ENCODE assay signal across 8 cellular contexts in genomic region chr3:19543212-19543841, GRCh38.
A peak's percentile ranks its signal among the peaks of the same experiment; 100 is the strongest.
DNase-seq lines count a peak whose midpoint lies in the region; ATAC-seq and TF ChIP-seq lines count a peak whose summit lies in the region.

No MANE protein-coding gene starts in this region.

- no peaks in the 10 kb centered on the region for H3K9me3 Mint-ChIP-seq in MCF 10A (ENCODE audit: unreplicated experiment)
- peaks cover 3% of the 10 kb centered on the region for H3K9me3 Mint-ChIP-seq in memory B cell

- H3K4me2 ChIP-seq in HCT116 (ENCODE audit: low read length) = no peak overlapping the region

- H3K4me3 Mint-ChIP-seq in MCF 10A (ENCODE audit: unreplicated experiment) (no peak overlapping the region), memory B cell (peak overlapping the region; percentile 8)

- RAD21 ChIA-PET in HCT116 (lab: Charles Lee; ENCODE audit: low non-redundant PET in 1 of 2, low total read pairs in 2 of 2, uncharacterized antibody in 2 of 2, unreplicated experiment in 2 of 2) = no interaction called here

- H3K4me3 ChIP-seq in breast epithelium = no peak overlapping the region
- H3K4me3 ChIP-seq in HCT116 (replicated peaks in 1 of 2; ENCODE audit: low read depth in 1 of 2, low read length in 2 of 2) = no peak overlapping the region
- H3K4me3 ChIP-seq in WERI-Rb-1 (ENCODE audit: low read depth, low read length) = no peak overlapping the region
- no peak overlapping the region for H3K4me3 ChIP-seq in stomach

- ATAC-seq in HCT116 = peak; percentile 60
- peak; percentile 42 for ATAC-seq in memory B cell (ENCODE audit: low read depth)

- H3K27me3 ChIP-seq in breast epithelium (no peaks in the 10 kb centered on the region), HCT116 (ENCODE audit: insufficient read depth, low read length) (no peaks in the 10 kb centered on the region), WERI-Rb-1 (ENCODE audit: insufficient read depth, low read depth, severe bottlenecking) (no peaks in the 10 kb centered on the region), stomach (no peaks in the 10 kb centered on the region)

- H3K27ac Mint-ChIP-seq in MCF 10A (ENCODE audit: low read depth, unreplicated experiment) (no peak overlapping the region), memory B cell (peak overlapping the region; percentile 93)

- H3K27ac ChIP-seq in breast epithelium = no peak overlapping the region
- no peak overlapping the region for H3K27ac ChIP-seq in HCT116 (ENCODE audit: low read depth, low read length)
- H3K27ac ChIP-seq in WERI-Rb-1 = no peak overlapping the region
- H3K27ac ChIP-seq in stomach = no peak overlapping the region

- no peaks in the 10 kb centered on the region for H4K20me1 ChIP-seq in HCT116 (ENCODE audit: insufficient read depth)

- intact Hi-C loops in MCF 10A (cut with micrococcal nuclease) = loop anchor here (1.0 to 5.0 kb wide), 4 partner anchors 194 to 496 kb away; no protein-coding TSS in a partner anchor
- intact Hi-C loops in breast epithelium (cut with DNase I; ENCODE audit: low total_unique reads) = no loop called here
- intact Hi-C loops in HCT116 (cut with micrococcal nuclease) = loop anchor here (10.0 kb wide), 1 partner anchor 479 kb away; no protein-coding TSS in a partner anchor
- intact Hi-C loops in stomach (cut with DNase I; ENCODE audit: low total_unique reads) = no loop called here

- BruUV-seq in MCF 10A (replicated peaks; lab: Mats Ljungman, UMichigan) (no TSS peak), HCT116 (replicated peaks; lab: Mats Ljungman, UMichigan) (no TSS peak)

- H3K9me3 ChIP-seq in breast epithelium (no peaks in the 10 kb centered on the region), HCT116 (ENCODE audit: control insufficient read depth in 1 of 2, insufficient read depth in 1 of 2, low read depth in 1 of 2, low read length in 2 of 2) (no peaks in the 10 kb centered on the region), WERI-Rb-1 (ENCODE audit: severe bottlenecking) (no peaks in the 10 kb centered on the region), stomach (no peaks in the 10 kb centered on the region)

- no peaks in the 10 kb centered on the region for H3K36me3 ChIP-seq in breast epithelium
- no peaks in the 10 kb centered on the region for H3K36me3 ChIP-seq in HCT116 (ENCODE audit: control insufficient read depth in 1 of 2, insufficient read depth in 2 of 2, low read length in 2 of 2)
- no peaks in the 10 kb centered on the region for H3K36me3 ChIP-seq in WERI-Rb-1
- no peaks in the 10 kb centered on the region for H3K36me3 ChIP-seq in stomach

- no peaks in the 10 kb centered on the region for H3K36me3 Mint-ChIP-seq in MCF 10A (ENCODE audit: insufficient read depth, unreplicated experiment)
- peaks cover 4% of the 10 kb centered on the region for H3K36me3 Mint-ChIP-seq in memory B cell

- no peaks in the 10 kb centered on the region for H3K4me1 Mint-ChIP-seq in MCF 10A (ENCODE audit: insufficient read depth, unreplicated experiment)
- H3K4me1 Mint-ChIP-seq in memory B cell = peaks cover 60% of the 10 kb centered on the region

- H2AFZ ChIP-seq in HCT116 (ENCODE audit: low read depth, low read length, poor library complexity, severe bottlenecking) = no peak overlapping the region

- no peak for TF ChIP-seq EP300 in stomach (IDR thresholded peaks at IDR 0.05)

- H3K9ac ChIP-seq in HCT116 (ENCODE audit: low read length) = no peak overlapping the region

- H3K9me2 ChIP-seq in HCT116 (ENCODE audit: insufficient read depth) = no peaks in the 10 kb centered on the region

- TF ChIP-seq CTCF in MCF 10A (IDR thresholded peaks at IDR 0.05; ENCODE audit: unreplicated experiment) = peak; percentile 64
- TF ChIP-seq CTCF in breast epithelium (IDR thresholded peaks at IDR 0.05) = no peak
- peak in 2 of 3 experiments; percentile 25 to 39; a peak in 3 of 6 replicates for TF ChIP-seq CTCF in HCT116 (IDR thresholded peaks at IDR 0.05 in 2 of 3, conservative IDR thresholded peaks at IDR 0.05 in 1 of 3; ENCODE audit: borderline replicate concordance in 1 of 3, insufficient read depth in 1 of 3, low read depth in 2 of 3, low read length in 2 of 3)
- peak; percentile 56; the same call in 1 of the 2 replicates for TF ChIP-seq CTCF in LNCAP (IDR thresholded peaks at IDR 0.05)
- peak; percentile 75 for TF ChIP-seq CTCF in WERI-Rb-1 (IDR thresholded peaks at IDR 0.05; ENCODE audit: low read depth, low read length)
- TF ChIP-seq CTCF in stomach (IDR thresholded peaks at IDR 0.05) = peak in 3 of 7 experiments; percentile 20 to 33 (median 22)

- TF ChIP-seq RAD21 in HCT116 (IDR thresholded peaks at IDR 0.05; ENCODE audit: low read depth) = peak; percentile 37

- no peak for TF ChIP-seq POLR2A in breast epithelium (IDR thresholded peaks at IDR 0.05)
- no peak for TF ChIP-seq POLR2A in HCT116 (IDR thresholded peaks at IDR 0.05; ENCODE audit: borderline replicate concordance, extremely low read depth, insufficient read depth, insufficient read length)
- TF ChIP-seq POLR2A in stomach (IDR thresholded peaks at IDR 0.05) = no peak

- CTCF ChIA-PET in MCF 10A (lab: Yijun Ruan, JAX) (interaction anchor here (0.6 to 3.4 kb wide), 6 partner anchors 10 to 1550 kb away, joined by 3 to 21 read pairs (median 4); no protein-coding TSS in a partner anchor), HCT116 (lab: Charles Lee) (no interaction called here)

- POLR2A ChIA-PET in MCF 10A (lab: Yijun Ruan, JAX) (no interaction called here), HCT116 (lab: Charles Lee) (no interaction called here)

- H3K27me3 Mint-ChIP-seq in MCF 10A (ENCODE audit: insufficient read depth, unreplicated experiment) (peaks cover 35% of the 10 kb centered on the region), memory B cell (no peaks in the 10 kb centered on the region)

- no peaks in the 10 kb centered on the region for H3K79me2 ChIP-seq in HCT116 (ENCODE audit: insufficient read depth, low read length)

- 25 to 33% (median 31%) methylated on average over 4 of the region's 4 CpGs for WGBS in stomach, 5 donors

- peak; percentile 55 for DNase-seq in MCF 10A (ENCODE audit: unreplicated experiment)
- no peak for DNase-seq in breast epithelium (ENCODE audit: low spot score in 2 of 2)
- peak; percentile 1 for DNase-seq in HCT116 (ENCODE audit: low read depth, low spot score)
- peak; percentile 50 for DNase-seq in WERI-Rb-1
- DNase-seq in memory B cell (ENCODE audit: low spot score in 2 of 2) = no peak
- no peak for DNase-seq in GM19238 (ENCODE audit: insufficient read length, low spot score)
- DNase-seq in stomach = no peak

- H3K4me1 ChIP-seq in breast epithelium = no peaks in the 10 kb centered on the region
- no peaks in the 10 kb centered on the region for H3K4me1 ChIP-seq in HCT116 (ENCODE audit: control insufficient read depth in 1 of 2, insufficient read depth in 2 of 2, low read length in 2 of 2)
- H3K4me1 ChIP-seq in stomach = peaks cover 0 to 5% (median 0%) of the 10 kb centered on the region in 4 donors

TF ChIP-seq in HCT116, 20 proteins besides CTCF, POLR2A, EP300 and RAD21:
- TF ChIP-seq EZH2 (IDR thresholded peaks at IDR 0.05) (no peak), TCF7L2 (IDR thresholded peaks at IDR 0.05; ENCODE audit: borderline replicate concordance, extremely low read depth, insufficient read depth, insufficient read length) (no peak), SP1 (IDR thresholded peaks at IDR 0.05; ENCODE audit: low read depth) (no peak), YY1 (IDR thresholded peaks at IDR 0.05; ENCODE audit: extremely low read depth, insufficient replicate concordance, low read depth, low read length) (no peak), ZFX (IDR thresholded peaks at IDR 0.05) (no peak), POLR2AphosphoS5 (IDR thresholded peaks at IDR 0.05; ENCODE audit: low read depth, low read length) (no peak), REST (IDR thresholded peaks at IDR 0.05; ENCODE audit: low read depth) (no peak), SIN3A (IDR thresholded peaks at IDR 0.05; ENCODE audit: low read depth) (no peak), SRF (IDR thresholded peaks at IDR 0.05; ENCODE audit: low read depth) (no peak)

Comparison
In these comparisons a context has a peak if more than half of its experiments do, and no peak if none do; other contexts are left out.
1. DNase-seq: peak in MCF 10A (single experiment), HCT116 (single experiment) and WERI-Rb-1 (single experiment); none in breast epithelium (0 of 2), memory B cell (0 of 2), GM19238 (single experiment) and stomach (single experiment).
2. CTCF ChIP-seq: peak in MCF 10A (single experiment), HCT116 (2 of 3), LNCAP (single experiment) and WERI-Rb-1 (single experiment); none in breast epithelium (0 of 3).
3. intact Hi-C loops: an anchor here in MCF 10A (1.0 to 5.0 kb wide) and HCT116 (10.0 kb wide); none called in breast epithelium and stomach.